ENCODE assay signal across 8 cellular contexts in genomic region chr1:201740086-201740541, GRCh38.
DNase-seq lines count a peak whose midpoint lies in the region; ATAC-seq and TF ChIP-seq lines count a peak whose summit lies in the region.

No MANE protein-coding gene starts in this region.

- no peak for TF ChIP-seq EP300 in Ishikawa (IDR thresholded peaks at IDR 0.05; ENCODE audit: borderline replicate concordance)

- H3K79me2 ChIP-seq in ACC112 (ENCODE audit: control insufficient read depth, insufficient read depth, low read length, unreplicated experiment) = peaks cover 94% of the 10 kb centered on the region

- H3K9me3 ChIP-seq in ectodermal cell (ENCODE audit: control insufficient read depth, low read length) (no peaks in the 10 kb centered on the region), muscle layer of duodenum (ENCODE audit: control insufficient read depth in 1 of 2, low read length in 2 of 2) (no peaks in the 10 kb centered on the region)

- H3K4me1 ChIP-seq in ACC112 (ENCODE audit: control insufficient read depth, insufficient read depth, low read length, unreplicated experiment) (peaks cover 67% of the 10 kb centered on the region), ectodermal cell (ENCODE audit: control insufficient read depth, insufficient read depth, low read length) (peaks cover 59% of the 10 kb centered on the region), muscle layer of duodenum (ENCODE audit: control insufficient read depth in 1 of 2, insufficient read depth in 2 of 2, low read length in 2 of 2) (peaks cover 6 to 40% of the 10 kb centered on the region in 2 donors)

- ATAC-seq in GM18870 (IDR thresholded peaks at IDR 0.05; ENCODE audit: unreplicated experiment) = no peak

- H3K27me3 ChIP-seq in ACC112 (ENCODE audit: insufficient read depth, low read length) (no peaks in the 10 kb centered on the region), ectodermal cell (ENCODE audit: control insufficient read depth, insufficient read depth, low read length, poor library complexity, severe bottlenecking) (no peaks in the 10 kb centered on the region), muscle layer of duodenum (ENCODE audit: low read depth, low read length) (no peaks in the 10 kb centered on the region)

- TF ChIP-seq RAD21 in Ishikawa (IDR thresholded peaks at IDR 0.05; ENCODE audit: low read depth) = no peak

- H2AFZ ChIP-seq in ACC112 (ENCODE audit: low read length, unreplicated experiment) = no peak overlapping the region

- DNase-seq in HT-29 (ENCODE audit: low spot score) (no peak), HUDEP-2 (lab: John Stamatoyannopoulos, UW; ENCODE audit: unreplicated experiment in 76 of 76) (no peak), ureter (ENCODE audit: low spot score) (no peak)

- 0% methylated on average over 29 of the region's 29 CpGs for WGBS in ectodermal cell, 2 experiments

- H3K27ac ChIP-seq in ACC112 (ENCODE audit: low read depth, low read length) = peak overlapping the region; percentile 64
- peak overlapping the region; percentile 50 for H3K27ac ChIP-seq in ectodermal cell (ENCODE audit: insufficient read depth, low read depth, low read length, poor library complexity, severe bottlenecking)
- peak overlapping the region; percentile 26 for H3K27ac ChIP-seq in muscle layer of duodenum (ENCODE audit: low read length)

- H3K4me3 ChIP-seq in ACC112 (ENCODE audit: low read depth, low read length) (peak overlapping the region; percentile 86), ectodermal cell (ENCODE audit: insufficient read depth, low read depth, low read length) (peak overlapping the region; percentile 69), muscle layer of duodenum (ENCODE audit: low read depth in 1 of 2, low read length in 2 of 2) (peak overlapping the region; percentile 59 to 65)

- H3K36me3 ChIP-seq in ACC112 (ENCODE audit: insufficient read depth, low read length) = 0 out of 2 replicates have a peak, but pooled peaks cover 5% of the 10 kb centered on the region
- peaks cover 3% of the 10 kb centered on the region for H3K36me3 ChIP-seq in ectodermal cell (ENCODE audit: control insufficient read depth, insufficient read depth, low read length)
- H3K36me3 ChIP-seq in muscle layer of duodenum (ENCODE audit: control insufficient read depth in 1 of 2, insufficient read depth in 2 of 2, low read length in 2 of 2) = peaks cover 0 to 3% of the 10 kb centered on the region in 2 donors

TF ChIP-seq in Ishikawa, 13 proteins besides CTCF, POLR2A, EP300 and RAD21:
- TF ChIP-seq ZBTB7A (IDR thresholded peaks at IDR 0.05; ENCODE audit: low read depth) (0 out of 2 replicates have a peak, but pooled peaks have one; percentile 92), TAF1 (IDR thresholded peaks at IDR 0.05; ENCODE audit: low read depth) (no peak)
TF ChIP-seq in Ishikawa: peak in this region for 1.
